22 cellular contexts compared by ENCODE assay signal in genomic region chr7:106170651-106171050, GRCh38. TPM values are rescaled to one million over a fixed set of nuclear protein-coding genes. Genes with fewer than 3 reads are reported as not detected.
DNase-seq lines count a peak whose midpoint lies in the region; ATAC-seq, FAIRE-seq and TF ChIP-seq lines count a peak whose summit lies in the region.
"Had no signal": no experiment of that assay in that cellular context is flagged by ENCODE, and none has a peak within 500 bp of the region (broad histone marks: within the 10 kb centered on the region; RNA-seq: fewer than 3 reads in every experiment).

No MANE protein-coding gene starts in this region.

- no TSS peak for BruUV-seq in HepG2 (replicated peaks; lab: Mats Ljungman, UMichigan)

- H3K4me3 ChIP-seq in HepG2 (replicated peaks in 1 of 3; ENCODE audit: insufficient read depth in 1 of 3, low read depth in 2 of 3, low read length in 3 of 3) = no peak overlapping the region
- no peak overlapping the region for H3K4me3 ChIP-seq in right lobe of liver
- H3K4me3 ChIP-seq in neural progenitor cell = no peak overlapping the region
- H3K4me3 ChIP-seq: A549; BLaER1 treated with 17β-estradiol and CSF1 and Interleukin-3, amounts not matched to agents 10 nM and 100 nM had no signal

- DNase-seq in HepG2 (ENCODE audit: low spot score) = no peak
- DNase-seq in right lobe of liver = no peak
- no peak for DNase-seq in neural progenitor cell (ENCODE audit: low spot score)
- DNase-seq in activated CD4-positive, alpha-beta T cell treated with anti-CD3 and anti-CD28 coated beads for 48 hours = no peak
- no peak for DNase-seq in activated T-cell treated with anti-CD3 and anti-CD28 coated beads, Interleukin-2, amount 50 U/mL, for 24 hours
- DNase-seq: AML-193; Caco-2; Calu3; CD4-positive, alpha-beta T cell; CD8-positive, alpha-beta T cell; DMS79 treated with DMSO at 0.1 percent for 48 hours; GF-D8 had no signal

- TF ChIP-seq EP300 in HepG2 (IDR thresholded peaks at IDR 0.05; ENCODE audit: low read depth in 2 of 2, low read length in 2 of 2) = no peak
- TF ChIP-seq EP300 in HepG2 (CRISPR knock-in tag; IDR thresholded peaks at IDR 0.05; ENCODE audit: borderline replicate concordance) = no peak

- TF ChIP-seq CTCF in HepG2 (CRISPR knock-in tag; IDR thresholded peaks at IDR 0.05) (no peak), right lobe of liver (IDR thresholded peaks at IDR 0.05) (no peak), brain (conservative IDR thresholded peaks at IDR 0.05) (no peak), neural progenitor cell (IDR thresholded peaks at IDR 0.05) (no peak)

- H3K27ac Mint-ChIP-seq in brain = peak overlapping the region in 4 of 5 experiments; percentile 20 to 95 (median 72)
- peak overlapping the region; percentile 46 for H3K27ac Mint-ChIP-seq in neural progenitor cell
- no peak overlapping the region for H3K27ac Mint-ChIP-seq in activated T-cell treated with anti-CD3 and anti-CD28 coated beads, Interleukin-2, amount 50 U/mL, for 24 hours
- H3K27ac Mint-ChIP-seq: B cell; CD4-positive, alpha-beta T cell; CD8-positive, alpha-beta T cell had no signal

- in situ Hi-C loops in HepG2 (cut with HindIII; ENCODE audit: extremely low pct_ligation_motif_present, low pct_unique_long_range_greater_than_20kb) = no loop called here

- H3K4me2 ChIP-seq in HepG2 (ENCODE audit: low read depth, low read length) = no peak overlapping the region
- no peak overlapping the region for H3K4me2 ChIP-seq in neural progenitor cell
- H3K4me2 ChIP-seq: A549; BLaER1 treated with 17β-estradiol and CSF1 and Interleukin-3, amounts not matched to agents 10 nM and 100 nM had no signal

- FAIRE-seq in HepG2 (lab: Jason Lieb, UNC) = no peak
- FAIRE-seq: A549, D721Med, G401.6, GM12891, GM19239 had no signal

- H3K27me3 Mint-ChIP-seq in brain (peaks cover 15% of the 10 kb centered on the region), neural progenitor cell (ENCODE audit: insufficient read depth, low read depth) (peaks cover 2% of the 10 kb centered on the region)
- H3K27me3 Mint-ChIP-seq in activated T-cell treated with anti-CD3 and anti-CD28 coated beads, Interleukin-2, amount 50 U/mL, for 24 hours = peaks cover 9% of the 10 kb centered on the region

- H4K20me1 ChIP-seq in HepG2 (ENCODE audit: insufficient read depth, low read length) = no peaks in the 10 kb centered on the region
- no peaks in the 10 kb centered on the region for H4K20me1 ChIP-seq in neural progenitor cell (ENCODE audit: low read depth)
- H4K20me1 ChIP-seq: BLaER1 treated with 17β-estradiol and CSF1 and Interleukin-3, amounts not matched to agents 10 nM and 100 nM had no signal

- H3K9me3 Mint-ChIP-seq in brain = peaks cover 0 to 7% (median 0%) of the 10 kb centered on the region in 5 experiments
- no peaks in the 10 kb centered on the region for H3K9me3 Mint-ChIP-seq in neural progenitor cell
- no peaks in the 10 kb centered on the region for H3K9me3 Mint-ChIP-seq in activated T-cell treated with anti-CD3 and anti-CD28 coated beads, Interleukin-2, amount 50 U/mL, for 24 hours
- H3K9me3 Mint-ChIP-seq: CD4-positive, alpha-beta T cell; CD8-positive, alpha-beta T cell had no signal

- H3K4me1 Mint-ChIP-seq in brain (peaks cover 25% of the 10 kb centered on the region), neural progenitor cell (no peaks in the 10 kb centered on the region)
- no peaks in the 10 kb centered on the region for H3K4me1 Mint-ChIP-seq in activated T-cell treated with anti-CD3 and anti-CD28 coated beads, Interleukin-2, amount 50 U/mL, for 24 hours (ENCODE audit: low read depth)

- no peaks in the 10 kb centered on the region for H3F3A ChIP-seq in neural progenitor cell (ENCODE audit: low read depth)

- no peak for TF ChIP-seq RAD21 in HepG2 (CRISPR knock-in tag; IDR thresholded peaks at IDR 0.05)

- no peak overlapping the region for H3K9ac ChIP-seq in HepG2 (ENCODE audit: insufficient read depth, low read depth, low read length)
- H3K9ac ChIP-seq in neural progenitor cell = no peak overlapping the region
- H3K9ac ChIP-seq: BLaER1 treated with 17β-estradiol and CSF1 and Interleukin-3, amounts not matched to agents 10 nM and 100 nM had no signal

- H3K27ac ChIP-seq in HepG2 (ENCODE audit: extremely low read length, insufficient read depth, low read length) (no peak overlapping the region), right lobe of liver (no peak overlapping the region), neural progenitor cell (no peak overlapping the region)
- H3K27ac ChIP-seq: 22Rv1; A549; BLaER1 treated with 17β-estradiol and CSF1 and Interleukin-3, amounts not matched to agents 10 nM and 100 nM; C4-2B had no signal

- H2AFZ ChIP-seq in HepG2 (ENCODE audit: low read length) = no peak overlapping the region
- no peak overlapping the region for H2AFZ ChIP-seq in neural progenitor cell (replicated peaks)

- no peaks in the 10 kb centered on the region for H3K36me3 Mint-ChIP-seq in brain
- H3K36me3 Mint-ChIP-seq in neural progenitor cell = no peaks in the 10 kb centered on the region
- no peaks in the 10 kb centered on the region for H3K36me3 Mint-ChIP-seq in activated T-cell treated with anti-CD3 and anti-CD28 coated beads, Interleukin-2, amount 50 U/mL, for 24 hours (ENCODE audit: low read depth)
- H3K36me3 Mint-ChIP-seq: CD8-positive, alpha-beta T cell had no signal

- TF ChIP-seq POLR2A in HepG2 (IDR thresholded peaks at IDR 0.05; ENCODE audit: insufficient read depth in 1 of 2, low read depth in 2 of 2, low read length in 2 of 2) = no peak
- no peak for TF ChIP-seq POLR2A in right lobe of liver (IDR thresholded peaks at IDR 0.05)

- H3K4me3 Mint-ChIP-seq in brain (no peak overlapping the region), neural progenitor cell (no peak overlapping the region)
- no peak overlapping the region for H3K4me3 Mint-ChIP-seq in activated T-cell treated with anti-CD3 and anti-CD28 coated beads, Interleukin-2, amount 50 U/mL, for 24 hours
- H3K4me3 Mint-ChIP-seq: B cell; CD4-positive, alpha-beta T cell; CD8-positive, alpha-beta T cell had no signal

- H3K9me3 ChIP-seq in HepG2 (ENCODE audit: low read length) (no peaks in the 10 kb centered on the region), right lobe of liver (no peaks in the 10 kb centered on the region), neural progenitor cell (ENCODE audit: low read depth) (no peaks in the 10 kb centered on the region)
- H3K9me3 ChIP-seq: A549; BLaER1 treated with 17β-estradiol and CSF1 and Interleukin-3, amounts not matched to agents 10 nM and 100 nM; Caco-2 had no signal

- POLR2A ChIA-PET in HepG2 (lab: Yijun Ruan, JAX) = no interaction called here

- intact Hi-C loops in HepG2 (cut with micrococcal nuclease; ENCODE audit: unreplicated experiment) = no loop called here
- intact Hi-C loops in right lobe of liver (cut with DNase I) = loop anchor here in 1 of 2 donors (10.0 kb wide), 1 partner anchor 294 kb away; no protein-coding TSS in a partner anchor

- ATAC-seq in HepG2 = no peak
- no peak for ATAC-seq in right lobe of liver
- ATAC-seq: CD8-positive, alpha-beta T cell had no signal

- H3K4me1 ChIP-seq in HepG2 (ENCODE audit: insufficient read depth, low read length) (no peaks in the 10 kb centered on the region), right lobe of liver (peaks cover 0 to 25% (median 8%) of the 10 kb centered on the region in 4 donors), neural progenitor cell (no peaks in the 10 kb centered on the region)
- H3K4me1 ChIP-seq: A549, Caco-2 had no signal

- H3K36me3 ChIP-seq in HepG2 (replicated peaks in 1 of 2; ENCODE audit: control insufficient read depth in 1 of 2, insufficient read depth in 2 of 2, low read length in 2 of 2) (no peaks in the 10 kb centered on the region), right lobe of liver (no peaks in the 10 kb centered on the region), neural progenitor cell (no peaks in the 10 kb centered on the region)
- H3K36me3 ChIP-seq: BLaER1 treated with 17β-estradiol and CSF1 and Interleukin-3, amounts not matched to agents 10 nM and 100 nM had no signal

- H3K79me2 ChIP-seq in HepG2 (ENCODE audit: insufficient read depth, low read length) = no peaks in the 10 kb centered on the region
- H3K79me2 ChIP-seq in neural progenitor cell (ENCODE audit: low read depth) = no peaks in the 10 kb centered on the region

- WGBS in HepG2 (ENCODE audit: low lambda C conversion rate) = 19% methylated on average over 3 of the region's 5 CpGs
- 80% methylated on average over 4 of the region's 5 CpGs for WGBS in right lobe of liver (ENCODE audit: insufficient coverage, low coverage, low lambda C conversion rate, missing lambda C conversion rate)

- CTCF ChIA-PET in HepG2 (lab: Yijun Ruan, JAX; ENCODE audit: low intra/inter-chr PET ratio, low total read pairs) = no interaction called here

- H3K27me3 ChIP-seq in HepG2 (ENCODE audit: control insufficient read depth in 1 of 2, insufficient read depth in 2 of 2, low read length in 2 of 2) (peaks cover 0 to 31% of the 10 kb centered on the region in 2 experiments; a peak in 2 of 5 replicates), right lobe of liver (no peaks in the 10 kb centered on the region), neural progenitor cell (no peaks in the 10 kb centered on the region)
- H3K27me3 ChIP-seq: BLaER1 treated with 17β-estradiol and CSF1 and Interleukin-3, amounts not matched to agents 10 nM and 100 nM had no signal

RNA-seq across cellular contexts. Expression of gene SYPL1, which starts 58.5 kb away (rescaled TPM):
- total RNA-seq in HepG2 (2016; rRNA removed; fragmentation: Illumina TruSeq; extraction: Trizol) = 25.7 and 27.5 TPM in 2 replicates
- total RNA-seq in HepG2 (2016; cell fraction: cytosol; rRNA removed; fragmentation: Illumina TruSeq; extraction: Trizol; ENCODE audit: low read depth) = 7.4 and 7.8 TPM in 2 replicates
- 19.4 and 28.6 TPM in 2 replicates for total RNA-seq in HepG2 (2016; cell fraction: insoluble cytoplasmic fraction; rRNA removed; fragmentation: Illumina TruSeq; extraction: Trizol)
- 14.0 and 17.5 TPM in 2 replicates for total RNA-seq in HepG2 (2016; cell fraction: membrane; rRNA removed; fragmentation: Illumina TruSeq; extraction: Trizol)
- 45.1 and 48.0 TPM in 2 replicates for total RNA-seq in HepG2 (2016; cell fraction: nucleus; rRNA removed; fragmentation: Illumina TruSeq; extraction: Trizol)
- polyA plus RNA-seq in HepG2 (2011; rRNA removed) = 32.9 and 40.2 TPM in 2 replicates
- polyA plus RNA-seq in HepG2 (2011; cell fraction: cytosol; rRNA removed) = 20.4 and 33.2 TPM in 2 replicates
- 7.1 and 9.3 TPM in 2 replicates for polyA plus RNA-seq in HepG2 (2011; cell fraction: nucleus; rRNA removed)
- 44.2 and 45.6 TPM in 2 replicates for polyA plus RNA-seq in HepG2 (2012)
- polyA plus RNA-seq in HepG2 (2016; cell fraction: cytosol; fragmentation: Illumina TruSeq; extraction: Trizol; ENCODE audit: low read depth) = 8.7 TPM in 2 replicates
- 42.0 and 43.1 TPM in 2 replicates for polyA plus RNA-seq in HepG2 (2016; cell fraction: insoluble cytoplasmic fraction; fragmentation: Illumina TruSeq; extraction: Trizol; ENCODE audit: low read depth)
- 15.9 and 18.3 TPM in 2 replicates for polyA plus RNA-seq in HepG2 (2016; cell fraction: membrane; fragmentation: Illumina TruSeq; extraction: Trizol; ENCODE audit: low read depth)
- polyA plus RNA-seq in HepG2 (2016; cell fraction: nucleus; fragmentation: Illumina TruSeq; extraction: Trizol; ENCODE audit: insufficient read depth, low read depth) = 71.1 and 87.2 TPM in 2 replicates
- 30.6 and 35.4 TPM in 2 replicates for polyA minus RNA-seq in HepG2 (2011; rRNA and poly(A)+ RNA removed; ENCODE audit: low replicate concordance)
- polyA minus RNA-seq in HepG2 (2011; cell fraction: cytosol; rRNA and poly(A)+ RNA removed) = 23.1 and 27.5 TPM in 2 replicates
- 19.3 and 28.8 TPM in 2 replicates for polyA minus RNA-seq in HepG2 (2011; cell fraction: nucleus; rRNA and poly(A)+ RNA removed)
- total RNA-seq in right lobe of liver = 10 to 100 TPM; 29.5 to 43.0 (median 37.1) TPM
- 51.0 TPM for polyA plus RNA-seq in brain (ENCODE audit: insufficient read depth, low read depth, low replicate concordance)
- 29.9 and 48.8 TPM in 2 replicates for total RNA-seq in neural progenitor cell (ENCODE audit: low replicate concordance)
